ENCODE assay signal across 8 cellular contexts in genomic region chr16:70287304-70287971, GRCh38. TPM values are rescaled to one million over a fixed set of nuclear protein-coding genes. Genes with fewer than 3 reads are reported as not detected.
DNase-seq lines count a peak whose midpoint lies in the region; ATAC-seq and TF ChIP-seq lines count a peak whose summit lies in the region.
"Not testable (repeated sequence)": the region's sequence is repeated elsewhere in the genome, so short reads cannot be mapped to it uniquely, and the experiment has no call there.

No MANE protein-coding gene starts in this region.

- not testable (repeated sequence) for TF ChIP-seq EP300 in gastroesophageal sphincter (IDR thresholded peaks at IDR 0.05); stomach (IDR thresholded peaks at IDR 0.05)

- DNase-seq in CD8-positive, alpha-beta T cell; activated CD8-positive, alpha-beta T cell treated with anti-CD3 and anti-CD28 coated beads, Interleukin-2, amount 10 ng/mL, durations not matched to agents 7 days and 5 days; MCF 10A (ENCODE audit: unreplicated experiment); naive thymus-derived CD8-positive, alpha-beta T cell; stomach: not testable (repeated sequence)

- H3K4me3 Mint-ChIP-seq in CD8-positive, alpha-beta T cell: peak overlapping the region; percentile 66
- peak overlapping the region; percentile 100 for H3K4me3 Mint-ChIP-seq in activated CD8-positive, alpha-beta T cell treated with anti-CD3 and anti-CD28 coated beads, Interleukin-2, amount 10 ng/mL, durations not matched to agents 7 days and 5 days
- H3K4me3 Mint-ChIP-seq in MCF 10A (ENCODE audit: unreplicated experiment): peak overlapping the region; percentile 86
- H3K4me3 Mint-ChIP-seq in naive thymus-derived CD8-positive, alpha-beta T cell: peak overlapping the region; percentile 52 to 100 (median 80)

- H3K9me3 ChIP-seq in CD8-positive, alpha-beta T cell (ENCODE audit: low read length); HUES6 (ENCODE audit: control insufficient read depth, insufficient read depth, low read depth, low read length); gastroesophageal sphincter; stomach: not testable (repeated sequence)

- not testable (repeated sequence) for BruUV-seq in MCF 10A (replicated peaks; lab: Mats Ljungman, UMichigan)

- H3K9me3 Mint-ChIP-seq in CD8-positive, alpha-beta T cell; activated CD8-positive, alpha-beta T cell treated with anti-CD3 and anti-CD28 coated beads, Interleukin-2, amount 10 ng/mL, durations not matched to agents 7 days and 5 days (ENCODE audit: insufficient read depth); MCF 10A (ENCODE audit: unreplicated experiment); naive thymus-derived CD8-positive, alpha-beta T cell: not testable (repeated sequence)

- CTCF ChIA-PET in CD8-positive, alpha-beta T cell (lab: Charles Lee): interaction anchor here (1.5 kb wide), 1 partner anchor 36 kb away, joined by 4 read pairs; the partner anchor contains the start of gene EXOSC6
- CTCF ChIA-PET in activated CD8-positive, alpha-beta T cell treated with anti-CD3 and anti-CD28 coated beads, Interleukin-2, amount 10 ng/mL, durations not matched to agents 7 days and 5 days (lab: Charles Lee): interaction anchor here (7.2 kb wide), 1 partner anchor 34 kb away, joined by 50 read pairs; the partner anchor contains the start of gene EXOSC6
- CTCF ChIA-PET in MCF 10A (lab: Yijun Ruan, JAX): interaction anchor here (0.6 to 4.0 kb wide), 2 partner anchors 14 to 20 kb away, joined by 5 to 12 read pairs; no protein-coding TSS in a partner anchor

- TF ChIP-seq CTCF in CD8-positive, alpha-beta T cell (IDR thresholded peaks at IDR 0.05); MCF 10A (IDR thresholded peaks at IDR 0.05; ENCODE audit: unreplicated experiment); gastroesophageal sphincter (IDR thresholded peaks at IDR 0.05); stomach (IDR thresholded peaks at IDR 0.05): not testable (repeated sequence)

- not testable (repeated sequence) for H3K27me3 ChIP-seq in CD8-positive, alpha-beta T cell (ENCODE audit: insufficient read depth, low read length); HUES6 (ENCODE audit: control insufficient read depth, insufficient read depth, low read length); gastroesophageal sphincter; stomach

- H3K4me1 ChIP-seq in CD8-positive, alpha-beta T cell (ENCODE audit: insufficient read depth, low read length): peaks cover 15% of the 10 kb centered on the region
- not testable (repeated sequence) for H3K4me1 ChIP-seq in HUES6 (ENCODE audit: control insufficient read depth, insufficient read depth, low read length)
- H3K4me1 ChIP-seq in gastroesophageal sphincter: peaks cover 0 to 40% (median 6%) of the 10 kb centered on the region in 3 donors
- peaks cover 20 to 73% (median 34%) of the 10 kb centered on the region in 4 donors for H3K4me1 ChIP-seq in stomach

- H3K36me3 ChIP-seq in CD8-positive, alpha-beta T cell (ENCODE audit: insufficient read depth, low read length): not testable (repeated sequence)
- peaks cover 41% of the 10 kb centered on the region for H3K36me3 ChIP-seq in HUES6 (ENCODE audit: control insufficient read depth, insufficient read depth, low read length)
- peaks cover 0 to 33% of the 10 kb centered on the region in 2 donors for H3K36me3 ChIP-seq in gastroesophageal sphincter
- H3K36me3 ChIP-seq in stomach: peaks cover 1 to 33% (median 26%) of the 10 kb centered on the region in 4 donors

- intact Hi-C loops in CD8-positive, alpha-beta T cell (cut with DNase I, micrococcal nuclease); MCF 10A (cut with micrococcal nuclease); stomach (cut with DNase I; ENCODE audit: low total_unique reads): not testable (repeated sequence)

- H3K27ac Mint-ChIP-seq in CD8-positive, alpha-beta T cell: not testable (repeated sequence)
- H3K27ac Mint-ChIP-seq in activated CD8-positive, alpha-beta T cell treated with anti-CD3 and anti-CD28 coated beads, Interleukin-2, amount 10 ng/mL, durations not matched to agents 7 days and 5 days: peak overlapping the region; percentile 75
- peak overlapping the region; percentile 9 for H3K27ac Mint-ChIP-seq in MCF 10A (ENCODE audit: low read depth, unreplicated experiment)
- peak overlapping the region in 4 of 10 donors; percentile 52 to 80 (median 78) for H3K27ac Mint-ChIP-seq in naive thymus-derived CD8-positive, alpha-beta T cell

- whole genome bisulfite sequencing in gastroesophageal sphincter (ENCODE audit: low coverage in 1 of 2), 2 donors: 94 to 96% methylated on average over 12 to 13 of the region's 17 CpGs
- 94 to 96% (median 94%) methylated on average over 17 of the region's 17 CpGs for WGBS in stomach, 5 donors

- H3K27me3 Mint-ChIP-seq in CD8-positive, alpha-beta T cell (ENCODE audit: low read depth); activated CD8-positive, alpha-beta T cell treated with anti-CD3 and anti-CD28 coated beads, Interleukin-2, amount 10 ng/mL, durations not matched to agents 7 days and 5 days (ENCODE audit: low read depth); MCF 10A (ENCODE audit: insufficient read depth, unreplicated experiment); naive thymus-derived CD8-positive, alpha-beta T cell: not testable (repeated sequence)

- POLR2A ChIA-PET in CD8-positive, alpha-beta T cell (lab: Charles Lee): interaction anchor here (0.7 to 2.3 kb wide), 2 partner anchors 11 to 19 kb away, joined by 4 to 28 read pairs; partner anchors contain the start of gene DDX19B
- POLR2A ChIA-PET in activated CD8-positive, alpha-beta T cell treated with anti-CD3 and anti-CD28 coated beads, Interleukin-2, amount 10 ng/mL, durations not matched to agents 7 days and 5 days (lab: Charles Lee): interaction anchor here (2.1 to 2.4 kb wide), 3 partner anchors 12 to 59 kb away, joined by 11 to 26 read pairs (median 17); partner anchors contain the start of genes DDX19A, DDX19B and EXOSC6
- POLR2A ChIA-PET in MCF 10A (lab: Yijun Ruan, JAX): interaction anchor here (0.6 to 2.9 kb wide), 3 partner anchors 11 to 93 kb away, joined by 3 to 57 read pairs (median 9); partner anchors contain the start of gene DDX19B
- POLR2A ChIA-PET in naive thymus-derived CD8-positive, alpha-beta T cell (lab: Charles Lee): interaction anchor here (0.6 to 6.6 kb wide), 5 partner anchors 13 to 492 kb away, joined by 3 to 82 read pairs (median 3); partner anchors contain the start of gene DDX19B

- H3K9ac ChIP-seq in HUES6 (ENCODE audit: low read length): peak overlapping the region; percentile 58

- not testable (repeated sequence) for H3K27ac ChIP-seq in CD8-positive, alpha-beta T cell (ENCODE audit: low read depth, low read length)
- 0 out of 2 replicates have a peak overlapping the region, but pooled peaks have one; percentile 96 for H3K27ac ChIP-seq in HUES6 (ENCODE audit: low read depth, low read length)
- peak overlapping the region in 3 of 4 donors; percentile 95 to 99 (median 96) for H3K27ac ChIP-seq in gastroesophageal sphincter
- H3K27ac ChIP-seq in stomach: peak overlapping the region in 4 of 5 donors; percentile 42 to 97 (median 96)

- peaks cover 21% of the 10 kb centered on the region for H3K36me3 Mint-ChIP-seq in CD8-positive, alpha-beta T cell
- H3K36me3 Mint-ChIP-seq in activated CD8-positive, alpha-beta T cell treated with anti-CD3 and anti-CD28 coated beads, Interleukin-2, amount 10 ng/mL, durations not matched to agents 7 days and 5 days (ENCODE audit: low read depth): peaks cover 36% of the 10 kb centered on the region
- peaks cover 42% of the 10 kb centered on the region for H3K36me3 Mint-ChIP-seq in MCF 10A (ENCODE audit: insufficient read depth, unreplicated experiment)
- H3K36me3 Mint-ChIP-seq in naive thymus-derived CD8-positive, alpha-beta T cell: peaks cover 0 to 20% (median 0%) of the 10 kb centered on the region in 3 donors

- peaks cover 33% of the 10 kb centered on the region for H3K4me1 Mint-ChIP-seq in CD8-positive, alpha-beta T cell (ENCODE audit: low read depth)
- peaks cover 56% of the 10 kb centered on the region for H3K4me1 Mint-ChIP-seq in activated CD8-positive, alpha-beta T cell treated with anti-CD3 and anti-CD28 coated beads, Interleukin-2, amount 10 ng/mL, durations not matched to agents 7 days and 5 days (ENCODE audit: low read depth)
- H3K4me1 Mint-ChIP-seq in MCF 10A (ENCODE audit: insufficient read depth, unreplicated experiment): peaks cover 15% of the 10 kb centered on the region
- peaks cover 10 to 49% (median 36%) of the 10 kb centered on the region in 4 donors for H3K4me1 Mint-ChIP-seq in naive thymus-derived CD8-positive, alpha-beta T cell

- H3K4me3 ChIP-seq in CD8-positive, alpha-beta T cell (ENCODE audit: low read depth, low read length): not testable (repeated sequence)
- peak overlapping the region; percentile 100 for H3K4me3 ChIP-seq in HUES6 (ENCODE audit: low read depth, low read length)
- peak overlapping the region in 1 of 2 donors; percentile 69 for H3K4me3 ChIP-seq in gastroesophageal sphincter
- peak overlapping the region; percentile 69 to 76 (median 70) for H3K4me3 ChIP-seq in stomach

- not testable (repeated sequence) for ATAC-seq in CD8-positive, alpha-beta T cell; activated CD8-positive, alpha-beta T cell treated with anti-CD3 and anti-CD28 coated beads, Interleukin-2, amount 10 ng/mL, durations not matched to agents 7 days and 5 days; gastroesophageal sphincter; naive thymus-derived CD8-positive, alpha-beta T cell

- not testable (repeated sequence) for TF ChIP-seq POLR2A in gastroesophageal sphincter (IDR thresholded peaks at IDR 0.05); stomach (IDR thresholded peaks at IDR 0.05)

RNA-seq across cellular contexts. Expression of gene AARS1, which starts 1.9 kb away (rescaled TPM):
- 10 to 100 TPM; 10.1 to 10.6 TPM for total RNA-seq in CD8-positive, alpha-beta T cell
- polyA plus RNA-seq in PFSK-1 (2012; ENCODE audit: insufficient read length, low read depth): 249 TPM
- 100 to 1,000 TPM in 1 of 2 experiments, 10 to 100 TPM in 1; 98.5 to 103 TPM for total RNA-seq in activated CD8-positive, alpha-beta T cell treated with anti-CD3 and anti-CD28 coated beads, Interleukin-2, amount 10 ng/mL, durations not matched to agents 7 days and 5 days
- total RNA-seq in MCF 10A (2022) (314 and 390 TPM in 2 replicates), gastroesophageal sphincter (100 to 1,000 TPM in 1 of 4 donors, 10 to 100 TPM in 3; 76.9 to 109 (median 81.6) TPM), stomach (100 to 1,000 TPM in 1 of 5 donors, 10 to 100 TPM in 4; 49.2 to 143 (median 61.9) TPM)
- total RNA-seq in naive thymus-derived CD8-positive, alpha-beta T cell: 100 to 1,000 TPM; 140 to 144 TPM
- polyA plus RNA-seq in naive thymus-derived CD8-positive, alpha-beta T cell: 10 to 100 TPM; 22.9 to 45.6 (median 37.8) TPM
- polyA plus RNA-seq in stomach: 10 to 100 TPM; 26.7 to 35.7 (median 34.6) TPM

RNA-seq across cellular contexts. Expression of gene DDX19B, which starts 11.5 kb away (rescaled TPM):
- 10 to 100 TPM; 30.5 to 33.1 TPM for total RNA-seq in CD8-positive, alpha-beta T cell
- 40.0 TPM for polyA plus RNA-seq in PFSK-1 (2012; ENCODE audit: insufficient read length, low read depth)
- 10 to 100 TPM; 28.8 to 32.6 TPM for total RNA-seq in activated CD8-positive, alpha-beta T cell treated with anti-CD3 and anti-CD28 coated beads, Interleukin-2, amount 10 ng/mL, durations not matched to agents 7 days and 5 days
- total RNA-seq in MCF 10A (2022) (38.6 and 38.8 TPM in 2 replicates), gastroesophageal sphincter (10 to 100 TPM; 25.4 to 44.0 (median 30.4) TPM), stomach (10 to 100 TPM in 4 of 5 donors, 1 to 10 TPM in 1; 9.8 to 34.3 (median 25.7) TPM)
- 10 to 100 TPM; 33.7 to 37.9 TPM for total RNA-seq in naive thymus-derived CD8-positive, alpha-beta T cell
- polyA plus RNA-seq in naive thymus-derived CD8-positive, alpha-beta T cell: 10 to 100 TPM; 34.5 to 48.2 (median 40.0) TPM
- 10 to 100 TPM; 16.8 to 28.7 (median 20.4) TPM for polyA plus RNA-seq in stomach

RNA-seq across cellular contexts. Expression of gene EXOSC6, which starts 35.7 kb away (rescaled TPM):
- total RNA-seq in CD8-positive, alpha-beta T cell: 10 to 100 TPM; 40.6 to 43.6 TPM
- 8.1 TPM for polyA plus RNA-seq in PFSK-1 (2012; ENCODE audit: insufficient read length, low read depth)
- total RNA-seq in activated CD8-positive, alpha-beta T cell treated with anti-CD3 and anti-CD28 coated beads, Interleukin-2, amount 10 ng/mL, durations not matched to agents 7 days and 5 days: 10 to 100 TPM; 27.6 to 28.5 TPM
- total RNA-seq in MCF 10A (2022) (49.8 and 83.9 TPM in 2 replicates), gastroesophageal sphincter (10 to 100 TPM; 23.0 to 31.1 (median 26.4) TPM), stomach (10 to 100 TPM; 20.1 to 45.2 (median 30.3) TPM)
- 10 to 100 TPM; 38.7 to 39.3 TPM for total RNA-seq in naive thymus-derived CD8-positive, alpha-beta T cell
- 10 to 100 TPM in 2 of 3 donors, 1 to 10 TPM in 1; 8.0 to 18.0 (median 16.5) TPM for polyA plus RNA-seq in naive thymus-derived CD8-positive, alpha-beta T cell
- 1 to 10 TPM; 7.0 to 8.8 (median 7.2) TPM for polyA plus RNA-seq in stomach

RNA-seq across cellular contexts. Expression of gene DDX19A, which starts 59.3 kb away (rescaled TPM):
- 10 to 100 TPM; 54.0 to 62.3 TPM for total RNA-seq in CD8-positive, alpha-beta T cell
- polyA plus RNA-seq in PFSK-1 (2012; ENCODE audit: insufficient read length, low read depth): 16.4 TPM
- 10 to 100 TPM; 38.1 to 38.7 TPM for total RNA-seq in activated CD8-positive, alpha-beta T cell treated with anti-CD3 and anti-CD28 coated beads, Interleukin-2, amount 10 ng/mL, durations not matched to agents 7 days and 5 days
- 34.7 and 36.5 TPM in 2 replicates for total RNA-seq in MCF 10A (2022)
- 10 to 100 TPM; 44.4 to 63.3 (median 50.7) TPM for total RNA-seq in gastroesophageal sphincter
- total RNA-seq in naive thymus-derived CD8-positive, alpha-beta T cell: 10 to 100 TPM; 49.9 to 52.5 TPM
- 10 to 100 TPM; 35.1 to 58.7 (median 42.8) TPM for polyA plus RNA-seq in naive thymus-derived CD8-positive, alpha-beta T cell
- total RNA-seq in stomach: 100 to 1,000 TPM in 1 of 5 donors, 10 to 100 TPM in 4; 14.8 to 130 (median 38.5) TPM
- polyA plus RNA-seq in stomach: 10 to 100 TPM; 16.1 to 21.1 (median 16.5) TPM

Comparison
In these comparisons a context has a peak if more than half of its experiments do, and no peak if none do; other contexts are left out.
1. RNA of gene AARS1, which starts 1.9 kb away (total RNA-seq): 314 to 390 TPM in MCF 10A, 140 to 144 TPM in naive thymus-derived CD8-positive, alpha-beta T cell, 98.5 to 103 TPM in activated CD8-positive, alpha-beta T cell treated with anti-CD3 and anti-CD28 coated beads, Interleukin-2, amount 10 ng/mL, durations not matched to agents 7 days and 5 days, 76.9 to 109 TPM in gastroesophageal sphincter and 49.2 to 143 TPM in stomach; 10.1 to 10.6 TPM in CD8-positive, alpha-beta T cell; every median in the first group is over 4 times any median in the second.
2. Peak in every context shown above with its lines, with median percentiles within 50 percentile points of each other: H3K4me3 Mint-ChIP-seq.